In the genomic region with DNA sequence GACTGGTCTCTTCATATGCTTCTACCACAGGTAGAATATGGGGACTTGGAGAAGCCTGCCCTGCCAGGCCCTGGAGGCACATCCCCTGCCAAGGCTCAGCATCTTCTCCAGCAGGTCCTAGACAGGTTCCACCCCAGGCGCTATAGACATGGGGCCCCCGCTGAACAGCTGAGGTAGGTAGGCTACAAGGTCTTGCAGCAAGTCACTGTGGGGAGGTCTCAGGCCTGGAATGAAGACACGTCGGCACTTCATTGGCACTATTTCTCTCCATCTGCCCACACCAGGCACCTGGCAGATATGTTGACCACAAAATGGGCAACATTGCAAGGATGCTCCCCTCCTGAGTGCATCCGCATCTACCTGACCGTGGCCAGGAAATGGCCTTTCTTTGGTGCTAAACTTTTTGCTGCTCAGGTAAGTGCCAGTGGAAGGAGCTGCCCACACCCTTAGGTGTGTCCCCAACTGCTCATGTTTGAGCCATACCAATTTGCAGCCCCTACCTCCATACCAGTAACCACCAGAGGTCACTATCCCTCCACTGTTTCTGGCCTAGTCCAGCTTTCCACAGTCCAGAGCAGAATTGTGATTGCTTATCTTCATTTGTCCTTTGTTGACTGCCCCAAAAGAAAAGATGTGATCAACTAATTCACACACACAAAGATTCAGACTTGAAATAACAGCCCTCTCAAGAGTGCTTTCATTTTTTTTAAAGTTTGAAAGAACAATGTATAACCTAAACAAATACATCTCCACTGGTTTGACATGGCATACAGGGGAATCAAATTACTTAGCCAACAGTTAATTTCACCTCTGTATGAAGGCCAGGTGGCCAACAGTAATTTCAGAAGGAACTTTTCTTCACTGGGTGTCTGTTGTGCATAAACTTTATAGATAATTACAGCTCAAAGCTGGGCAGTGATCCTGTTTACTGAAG, we compare ENCODE assay signal across 7 cellular contexts. TPM values are rescaled to one million over a fixed set of nuclear protein-coding genes. Genes with fewer than 3 reads are reported as not detected.
DNase-seq lines count a peak whose midpoint lies in the region; ATAC-seq and FAIRE-seq lines count a peak whose summit lies in the region.

No MANE protein-coding gene starts in this region.

- no peak overlapping the region for H3K27ac Mint-ChIP-seq in activated naive CD4-positive, alpha-beta T cell treated with anti-CD3 and anti-CD28 coated beads, Interleukin-2, amount 50 U/mL, for 72 hours

- no peaks in the 10 kb centered on the region for H3K36me3 Mint-ChIP-seq in activated naive CD4-positive, alpha-beta T cell treated with anti-CD3 and anti-CD28 coated beads, Interleukin-2, amount 50 U/mL, for 72 hours

- peak; percentile 87 for FAIRE-seq in GM19239 (lab: Jason Lieb, UNC)

- DNase-seq in DMS153 treated with DMSO at 0.1 percent for 48 hours (lab: John Stamatoyannopoulos, UW; ENCODE audit: unreplicated experiment) (peak; percentile 26), GM19239 (ENCODE audit: insufficient read length, low spot score) (peak; percentile 64), NCI-H2171 treated with DMSO at 0.1 percent for 48 hours (lab: John Stamatoyannopoulos, UW) (peak; percentile 42), left cardiac atrium (no peak), sciatic nerve (ENCODE audit: low spot score) (peak; percentile 42), GF-D8 (lab: John Stamatoyannopoulos, UW) (no peak)
- peak in 1 of 2 donors; percentile 20 for DNase-seq in activated naive CD4-positive, alpha-beta T cell treated with anti-CD3 and anti-CD28 coated beads, Interleukin-2, amount 50 U/mL, for 72 hours (ENCODE audit: low spot score in 2 of 2)

- intact Hi-C loops in left cardiac atrium (cut with DNase I), result loop anchor here in 1 of 2 donors (1.0 kb wide), 1 partner anchor 120 kb away; no protein-coding TSS in a partner anchor
- intact Hi-C loops in sciatic nerve (cut with DNase I), result no loop called here

- no peaks in the 10 kb centered on the region for H3K9me3 Mint-ChIP-seq in activated naive CD4-positive, alpha-beta T cell treated with anti-CD3 and anti-CD28 coated beads, Interleukin-2, amount 50 U/mL, for 72 hours

- peak; percentile 77 to 79 for ATAC-seq in activated naive CD4-positive, alpha-beta T cell treated with anti-CD3 and anti-CD28 coated beads, Interleukin-2, amount 50 U/mL, for 72 hours
- ATAC-seq in left cardiac atrium (peak; percentile 73), sciatic nerve (peak; percentile 80)

RNA-seq across cellular contexts. Expression of gene PIGH, which starts 16.1 kb away (rescaled TPM):
- total RNA-seq in activated naive CD4-positive, alpha-beta T cell treated with anti-CD3 and anti-CD28 coated beads, Interleukin-2, amount 50 U/mL, for 72 hours, result 10 to 100 TPM; 15.6 to 27.6 TPM
- total RNA-seq in left cardiac atrium, result 10 to 100 TPM; 13.0 to 14.2 TPM
- total RNA-seq in sciatic nerve, result 21.6 TPM

RNA-seq across cellular contexts. Expression of gene ARG2, which starts 35.7 kb away (rescaled TPM):
- total RNA-seq in activated naive CD4-positive, alpha-beta T cell treated with anti-CD3 and anti-CD28 coated beads, Interleukin-2, amount 50 U/mL, for 72 hours, result 10 to 100 TPM; 22.4 to 41.5 TPM
- 1 to 10 TPM in 1 of 2 donors, under 1 TPM in 1; 0.38 to 1.2 TPM for total RNA-seq in left cardiac atrium
- total RNA-seq in sciatic nerve, result 2.8 TPM

RNA-seq across cellular contexts. Expression of gene PLEKHH1, which starts 50.9 kb away (rescaled TPM):
- total RNA-seq in activated naive CD4-positive, alpha-beta T cell treated with anti-CD3 and anti-CD28 coated beads, Interleukin-2, amount 50 U/mL, for 72 hours, result 1 to 10 TPM; 1.1 to 9.1 TPM
- total RNA-seq in left cardiac atrium (1 to 10 TPM; 3.6 to 5.5 TPM), sciatic nerve (6.1 TPM)

Comparison
In these comparisons a context has a peak if more than half of its experiments do, and no peak if none do; other contexts are left out.
1. DNase-seq: peak in DMS153 treated with DMSO at 0.1 percent for 48 hours (single experiment), GM19239 (single experiment), NCI-H2171 treated with DMSO at 0.1 percent for 48 hours (single experiment) and sciatic nerve (single experiment); none in left cardiac atrium (single experiment) and GF-D8 (single experiment).
2. Peak in every context shown above with its lines, with median percentiles within 50 percentile points of each other: ATAC-seq.